19 cellular contexts compared by ENCODE assay signal in genomic region chr16:24848065-24848464, GRCh38. TPM values are rescaled to one million over a fixed set of nuclear protein-coding genes. Genes with fewer than 3 reads are reported as not detected.
DNase-seq lines count a peak whose midpoint lies in the region; ATAC-seq and TF ChIP-seq lines count a peak whose summit lies in the region.
"Had no signal": no experiment of that assay in that cellular context is flagged by ENCODE, and none has a peak within 500 bp of the region (broad histone marks: within the 10 kb centered on the region; RNA-seq: fewer than 3 reads in every experiment).

No MANE protein-coding gene starts in this region.

- ATAC-seq in aorta (ENCODE audit: low FRiP score) (no peak), GM19463 (IDR thresholded peaks at IDR 0.05; ENCODE audit: unreplicated experiment) (no peak), omental fat pad (ENCODE audit: low FRiP score) (no peak)
- ATAC-seq: activated naive CD4-positive, alpha-beta T cell treated with anti-CD3 and anti-CD28 coated beads, Interleukin-2, amount 50 U/mL, for 72 hours; gastroesophageal sphincter; stimulated activated effector memory CD8-positive, alpha-beta T cell treated with anti-CD3 and anti-CD28 coated beads, Interleukin-12 subunit alpha, Interleukin-12 subunit beta, amount 100 ng/mL, for 72 hours had no signal

- H3K4me1 ChIP-seq in aorta (ENCODE audit: control insufficient read depth in 1 of 2, insufficient read depth in 2 of 2, low read length in 2 of 2) = no peaks in the 10 kb centered on the region
- H3K4me1 ChIP-seq: BE2C, gastroesophageal sphincter had no signal

- H3K27ac ChIP-seq in aorta (ENCODE audit: low read depth in 1 of 2, low read length in 2 of 2) = no peak overlapping the region
- H3K27ac ChIP-seq: gastroesophageal sphincter, VCaP had no signal

- DNase-seq in AG10803 (ENCODE audit: low read depth) (peak; percentile 48), M059J (ENCODE audit: low read depth) (peak; percentile 89), astrocyte of the spinal cord (ENCODE audit: low read depth, low spot score) (peak; percentile 67), iris pigment epithelial cell (ENCODE audit: low read depth) (peak; percentile 86), aorta (no peak), T1000 (lab: John Stamatoyannopoulos, UW) (no peak), omental fat pad (ENCODE audit: low spot score) (no peak)
- DNase-seq: activated CD8-positive, alpha-beta memory T cell treated with anti-CD3 and anti-CD28 coated beads, Interleukin-2, amount 50 U/mL, for 4 hours; BE2C; islet precursor cell; NCI-H526; SIG-M5; stimulated activated CD4-positive, alpha-beta T cell treated with anti-CD3 and anti-CD28 coated beads, Interleukin-4, amount 100 ng/mL, for 1 hour had no signal

- WGBS in aorta, 2 donors = 71 to 77% methylated on average over 5 of the region's 5 CpGs

- intact Hi-C loops in aorta (cut with DNase I) = loop anchor here in 1 of 2 donors (10.0 kb wide), 1 partner anchor 57 kb away; no protein-coding TSS in a partner anchor

- no peaks in the 10 kb centered on the region for H3K27me3 ChIP-seq in aorta (ENCODE audit: control insufficient read depth in 1 of 2, insufficient read depth in 2 of 2, low read length in 1 of 2)
- H3K27me3 ChIP-seq: BE2C, gastroesophageal sphincter had no signal

- H3K9me3 ChIP-seq in aorta (ENCODE audit: control insufficient read depth, low read length) = no peaks in the 10 kb centered on the region
- H3K9me3 ChIP-seq: BE2C, gastroesophageal sphincter had no signal

- TF ChIP-seq CTCF in AG10803 (conservative IDR thresholded peaks at IDR 0.05; ENCODE audit: low read length) = no peak
- no peak for TF ChIP-seq CTCF in astrocyte of the spinal cord (IDR thresholded peaks at IDR 0.05; ENCODE audit: low read depth, low read length)
- no peak for TF ChIP-seq CTCF in omental fat pad (IDR thresholded peaks at IDR 0.05)

- no peak overlapping the region for H3K4me3 ChIP-seq in AG10803 (ENCODE audit: low read length)
- no peak overlapping the region for H3K4me3 ChIP-seq in astrocyte of the spinal cord (ENCODE audit: low read depth, low read length)
- H3K4me3 ChIP-seq in aorta (ENCODE audit: low read length in 2 of 2) = no peak overlapping the region
- H3K4me3 ChIP-seq: gastroesophageal sphincter had no signal

- in situ Hi-C loops in astrocyte of the spinal cord (cut with HindIII; ENCODE audit: low sequenced_read_pairs) = no loop called here

- no peaks in the 10 kb centered on the region for H3K36me3 ChIP-seq in aorta (ENCODE audit: control insufficient read depth in 1 of 2, insufficient read depth in 2 of 2, low read length in 1 of 2)
- H3K36me3 ChIP-seq: BE2C had no signal

RNA-seq across cellular contexts. Expression of gene SLC5A11, which starts 2.3 kb away (rescaled TPM):
- not detected in 2 replicates for total RNA-seq in M059J (2014; rRNA removed; shearing (Covaris generic))
- total RNA-seq in aorta (not detected), omental fat pad (under 1 TPM in 3 of 4 donors, not detected in 1; 0.12 to 0.32 (median 0.28) TPM)
- polyA plus RNA-seq in aorta = 1 to 10 TPM in 1 of 2 donors, under 1 TPM in 1; 0.08 to 1.0 TPM
- total RNA-seq: activated naive CD4-positive, alpha-beta T cell treated with anti-CD3 and anti-CD28 coated beads, Interleukin-2, amount 50 U/mL, for 72 hours; urinary bladder had no signal

Comparison
In these comparisons a context has a peak if more than half of its experiments do, and no peak if none do; other contexts are left out.
1. DNase-seq: peak in AG10803 (single experiment), M059J (single experiment), astrocyte of the spinal cord (single experiment) and iris pigment epithelial cell (single experiment); none in aorta (0 of 2), T1000 (single experiment) and omental fat pad (single experiment).